ENCODE assay signal across 8 cellular contexts in the genomic region with DNA sequence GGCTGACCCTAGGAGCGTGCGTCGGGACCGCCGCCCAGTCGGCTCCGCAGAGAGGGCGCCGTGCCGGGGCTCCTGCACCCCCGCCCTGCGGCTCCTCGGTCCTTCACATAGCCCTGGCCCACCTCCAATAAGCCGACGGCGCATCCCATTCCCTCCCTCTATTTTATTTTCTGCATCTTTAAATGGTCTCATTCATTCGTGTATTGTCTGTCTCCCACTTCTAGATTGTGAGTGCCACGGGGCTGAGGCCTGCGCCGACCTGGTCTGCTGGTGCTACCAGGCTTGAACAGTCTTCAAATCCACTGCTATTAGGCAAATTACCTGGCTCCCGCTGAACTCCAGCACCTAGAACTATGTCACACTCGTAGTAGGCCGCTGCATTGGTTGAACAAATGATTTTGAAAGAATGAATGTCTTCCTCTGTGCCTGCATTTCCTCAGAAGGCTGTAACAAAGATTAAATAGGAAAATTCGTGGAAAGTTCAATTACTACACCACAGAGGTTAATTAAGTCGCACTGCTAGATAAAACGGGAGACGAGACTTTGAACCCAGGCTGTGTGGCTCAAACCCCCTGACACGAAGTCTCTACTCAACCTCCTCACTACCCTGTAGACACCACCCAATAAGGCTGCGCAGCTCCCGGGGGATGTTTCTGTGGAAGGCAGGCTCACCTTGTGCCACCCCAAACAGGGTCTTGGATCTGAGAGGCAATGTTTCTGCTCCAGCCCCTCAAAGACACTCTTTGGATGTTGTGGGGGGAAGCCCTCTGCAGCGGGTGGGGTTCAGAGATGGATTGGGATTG. TPM values are rescaled to one million over a fixed set of nuclear protein-coding genes. Genes with fewer than 3 reads are reported as not detected.
DNase-seq lines count a peak whose midpoint lies in the region; TF ChIP-seq lines count a peak whose summit lies in the region.

No MANE protein-coding gene starts in this region.

- peak overlapping the region; percentile 84 for H3K27ac Mint-ChIP-seq in Calu3 (ENCODE audit: unreplicated experiment)

- 0 out of 2 replicates have a peak, but pooled peaks cover 7% of the 10 kb centered on the region for H4K20me1 ChIP-seq in PC-9 (ENCODE audit: insufficient read depth)

- H3K27me3 ChIP-seq in PC-9 (ENCODE audit: insufficient read depth, low read depth): no peaks in the 10 kb centered on the region
- no peaks in the 10 kb centered on the region for H3K27me3 ChIP-seq in esophagus (ENCODE audit: control insufficient read depth in 1 of 2, insufficient read depth in 2 of 2, low read length in 2 of 2)
- H3K27me3 ChIP-seq in neutrophil: peaks cover 16% of the 10 kb centered on the region

- POLR2A ChIA-PET in PC-9 (lab: Charles Lee; ENCODE audit: unreplicated experiment): interaction anchor here (0.6 kb wide), 1 partner anchor 63 kb away, joined by 5 read pairs; no protein-coding TSS in a partner anchor

- WGBS in esophagus, 2 donors: 36 to 47% methylated on average over 29 to 31 of the region's 31 CpGs

- no peaks in the 10 kb centered on the region for H3K9me2 ChIP-seq in PC-9 (ENCODE audit: insufficient read depth)

- H3K9me3 ChIP-seq in PC-9 (ENCODE audit: insufficient read depth, low read depth): no peaks in the 10 kb centered on the region
- no peaks in the 10 kb centered on the region for H3K9me3 ChIP-seq in esophagus (ENCODE audit: control insufficient read depth in 2 of 2, insufficient read depth in 1 of 2, low read depth in 1 of 2, low read length in 1 of 2)
- H3K9me3 ChIP-seq in neutrophil: no peaks in the 10 kb centered on the region

- H3K4me3 Mint-ChIP-seq in Calu3 (ENCODE audit: low read depth, unreplicated experiment): peak overlapping the region; percentile 96

- peaks cover 70% of the 10 kb centered on the region for H3F3A ChIP-seq in PC-9 (ENCODE audit: insufficient read depth, low read depth)

- BruUV-seq in Calu3 (replicated peaks; lab: Mats Ljungman, UMichigan) (no TSS peak), PC-9 (replicated peaks; lab: Mats Ljungman, UMichigan) (no TSS peak)

- intact Hi-C loops in Calu3 (cut with micrococcal nuclease; ENCODE audit: unreplicated experiment): loop anchor here (10.0 kb wide), 1 partner anchor 57 kb away; a partner anchor contains a TSS
- intact Hi-C loops in PC-9 (cut with micrococcal nuclease; ENCODE audit: unreplicated experiment): loop anchor here (1.0 kb wide), 1 partner anchor 22 kb away; no protein-coding TSS in a partner anchor
- intact Hi-C loops in posterior cingulate gyrus (cut with DNase I): no loop called here

- DNase-seq in Calu3: no peak
- DNase-seq in PC-9: no peak
- no peak for DNase-seq in AG08395 (ENCODE audit: low spot score)
- no peak for DNase-seq in posterior cingulate gyrus
- DNase-seq in NCI-H2081 treated with DMSO at 0.1 percent for 48 hours (lab: John Stamatoyannopoulos, UW): no peak
- no peak for DNase-seq in activated CD4-positive, alpha-beta T cell treated with anti-CD3 and anti-CD28 coated beads, Interleukin-2, amount 50 U/mL, for 1 hour

- H3K27ac ChIP-seq in PC-9 (no peak overlapping the region), esophagus (ENCODE audit: low read depth in 2 of 2, low read length in 1 of 2) (peak overlapping the region; percentile 97 to 98), neutrophil (no peak overlapping the region)

- peak overlapping the region; percentile 66 for H2AFZ ChIP-seq in PC-9

- CTCF ChIA-PET in Calu3 (lab: Charles Lee) (interaction anchor here (0.6 to 1.5 kb wide), 2 partner anchors 11 to 40 kb away, joined by 6 to 7 read pairs; no protein-coding TSS in a partner anchor), PC-9 (lab: Charles Lee) (interaction anchor here (1.1 to 1.6 kb wide), 2 partner anchors 22 to 107 kb away, joined by 3 read pairs; a partner anchor contains a TSS)

- peaks cover 42% of the 10 kb centered on the region for H3K79me2 ChIP-seq in PC-9 (ENCODE audit: low read depth)

- no peaks in the 10 kb centered on the region for H3K27me3 Mint-ChIP-seq in Calu3 (ENCODE audit: unreplicated experiment)

- H3K9me3 Mint-ChIP-seq in Calu3 (ENCODE audit: low read depth, unreplicated experiment): no peaks in the 10 kb centered on the region

- H3K36me3 ChIP-seq in PC-9 (ENCODE audit: low read depth): peaks cover 10% of the 10 kb centered on the region; the same call in 1 of the 2 replicates
- H3K36me3 ChIP-seq in esophagus (ENCODE audit: control insufficient read depth in 2 of 2, insufficient read depth in 2 of 2, low read length in 1 of 2): peaks cover 0 to 11% of the 10 kb centered on the region in 2 donors
- no peaks in the 10 kb centered on the region for H3K36me3 ChIP-seq in neutrophil

- H3K4me3 ChIP-seq in PC-9 (peak overlapping the region; percentile 70), esophagus (ENCODE audit: low read depth in 1 of 2, low read length in 2 of 2) (peak overlapping the region; percentile 51 to 69), neutrophil (ENCODE audit: low read depth in 1 of 2, low read length in 1 of 2) (peak overlapping the region; percentile 76 to 85)

- peaks cover 92% of the 10 kb centered on the region for H3K36me3 Mint-ChIP-seq in Calu3 (ENCODE audit: insufficient read depth, unreplicated experiment)

- H3K4me1 ChIP-seq in PC-9 (replicated peaks; ENCODE audit: insufficient read depth) (peaks cover 19% of the 10 kb centered on the region), esophagus (ENCODE audit: control insufficient read depth in 2 of 2, insufficient read depth in 2 of 2, low read length in 1 of 2) (peaks cover 10 to 17% of the 10 kb centered on the region in 2 donors), neutrophil (ENCODE audit: control insufficient read depth in 1 of 2, insufficient read depth in 1 of 2, low read depth in 1 of 2, low read length in 1 of 2) (peaks cover 49 to 57% of the 10 kb centered on the region in 2 experiments)

- TF ChIP-seq CTCF in Calu3 (IDR thresholded peaks at IDR 0.05; ENCODE audit: unreplicated experiment) (no peak), PC-9 (conservative IDR thresholded peaks at IDR 0.05) (no peak), neutrophil (IDR thresholded peaks at IDR 0.05) (no peak)

- H3K4me1 Mint-ChIP-seq in Calu3 (ENCODE audit: low read depth, unreplicated experiment): peaks cover 25% of the 10 kb centered on the region

- H3K4me2 ChIP-seq in PC-9: peak overlapping the region; percentile 90

RNA-seq across cellular contexts. Expression of a gene that starts 1.2 kb away (rescaled TPM):
- total RNA-seq in Calu3 (2022): 276 and 334 TPM in 2 replicates
- total RNA-seq in PC-9 (2021): 385 and 435 TPM in 2 replicates
- 100 to 1,000 TPM; 211 to 349 TPM for polyA plus RNA-seq in esophagus

RNA-seq across cellular contexts. Expression of a gene that starts 3.4 kb away (rescaled TPM):
- total RNA-seq in Calu3 (2022) (35.9 and 39.5 TPM in 2 replicates), PC-9 (2021) (73.2 and 79.6 TPM in 2 replicates)
- 10 to 100 TPM; 24.6 to 37.4 TPM for polyA plus RNA-seq in esophagus

RNA-seq across cellular contexts. Expression of a gene that starts 7.0 kb away (rescaled TPM):
- total RNA-seq in Calu3 (2022) (87.4 and 91.3 TPM in 2 replicates), PC-9 (2021) (84.2 and 93.2 TPM in 2 replicates)
- 100 to 1,000 TPM; 119 to 202 TPM for polyA plus RNA-seq in esophagus

RNA-seq across cellular contexts. Expression of a gene that starts 13.5 kb away (rescaled TPM):
- total RNA-seq in Calu3 (2022): 88.8 and 91.5 TPM in 2 replicates
- total RNA-seq in PC-9 (2021): 110 and 129 TPM in 2 replicates
- 10 to 100 TPM; 34.6 to 48.1 TPM for polyA plus RNA-seq in esophagus

RNA-seq across cellular contexts. Expression of a gene that starts 17.6 kb away (rescaled TPM):
- total RNA-seq in Calu3 (2022) (26.6 and 28.0 TPM in 2 replicates), PC-9 (2021) (55.0 and 57.1 TPM in 2 replicates)
- polyA plus RNA-seq in esophagus: 10 to 100 TPM; 31.2 to 53.7 TPM

Comparison
In these comparisons a context has a peak if more than half of its experiments do, and no peak if none do; other contexts are left out.
1. H3K27ac ChIP-seq: peak in esophagus (2 of 2); none in PC-9 (single experiment) and neutrophil (single experiment).
2. Peak in every context shown above with its lines, with median percentiles within 50 percentile points of each other: H3K4me3 ChIP-seq.